Comparison of ENCODE assay signal across 20 cellular contexts in the genomic region with DNA sequence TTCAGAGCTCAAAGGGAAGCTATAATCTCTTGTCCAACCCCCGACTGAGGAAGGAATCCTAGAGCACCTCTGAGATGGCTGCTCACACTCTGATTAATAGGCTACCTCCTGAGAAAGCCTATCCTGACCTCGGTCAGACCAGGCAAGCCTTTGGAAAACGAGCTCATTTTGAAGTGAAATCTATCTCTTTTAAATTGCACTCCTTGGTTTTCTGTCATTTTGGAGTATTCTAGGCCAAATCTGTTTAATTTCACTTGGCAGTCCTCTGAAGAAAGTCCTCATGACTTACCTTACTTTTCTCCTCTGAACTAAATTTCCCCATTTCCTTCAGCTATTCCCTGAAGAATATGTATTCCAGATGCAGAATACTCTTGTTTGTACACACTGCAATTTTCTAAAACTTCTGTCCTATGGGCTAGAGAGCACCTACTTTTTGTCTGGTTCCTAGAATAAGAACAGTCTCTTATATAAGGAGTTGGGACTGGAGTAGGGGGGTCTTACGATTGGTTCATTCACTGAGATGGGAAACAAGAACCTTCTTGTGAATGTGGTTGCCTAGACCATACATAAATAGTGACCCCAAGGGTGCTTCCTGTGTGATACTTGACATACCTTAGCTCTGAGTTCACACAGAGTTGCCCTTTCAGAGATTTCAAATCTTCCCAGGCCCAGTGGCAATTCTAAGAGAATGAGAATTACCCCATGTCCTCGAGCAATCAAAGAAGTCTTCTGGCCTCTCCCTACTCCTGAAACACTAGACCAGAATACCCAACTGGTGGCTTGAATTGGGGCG. TPM values are rescaled to one million over a fixed set of nuclear protein-coding genes. Genes with fewer than 3 reads are reported as not detected.
DNase-seq lines count a peak whose midpoint lies in the region; ATAC-seq and TF ChIP-seq lines count a peak whose summit lies in the region.
"Had no signal": no experiment of that assay in that cellular context is flagged by ENCODE, and none has a peak within 500 bp of the region (broad histone marks: within the 10 kb centered on the region; RNA-seq: fewer than 3 reads in every experiment).

No MANE protein-coding gene starts in this region.

- ATAC-seq in HG03565 (IDR thresholded peaks at IDR 0.05; ENCODE audit: unreplicated experiment), result peak; percentile 35
- ATAC-seq: gastrocnemius medialis, left lung had no signal

- BruUV-seq in OCI-LY7 (replicated peaks; lab: Mats Ljungman, UMichigan), result no TSS peak

- no peaks in the 10 kb centered on the region for H3K36me3 ChIP-seq in OCI-LY7 (ENCODE audit: insufficient read depth, low read length)
- H3K36me3 ChIP-seq: gastrocnemius medialis, left lung, spleen, vagina had no signal

- no peak overlapping the region for H3K27ac ChIP-seq in OCI-LY7 (ENCODE audit: low read depth, low read length, poor library complexity, severe bottlenecking)
- H3K27ac ChIP-seq: C4-2B, gastrocnemius medialis, left lung, spleen, vagina had no signal

- H3K4me3 ChIP-seq in GM12865 (ENCODE audit: low read depth, low read length) (no peak overlapping the region), choroid plexus epithelial cell (ENCODE audit: low read depth, low read length) (no peak overlapping the region), OCI-LY7 (ENCODE audit: low read depth, low read length, poor library complexity, severe bottlenecking) (no peak overlapping the region)
- H3K4me3 ChIP-seq: gastrocnemius medialis, left lung, spleen, vagina had no signal

- CTCF ChIA-PET in OCI-LY7 (lab: Charles Lee; ENCODE audit: unreplicated experiment), result no interaction called here

- no peak overlapping the region for H3K4me2 ChIP-seq in OCI-LY7 (ENCODE audit: low read length)

- TF ChIP-seq CTCF in GM12865 (IDR thresholded peaks at IDR 0.05; ENCODE audit: insufficient read depth, low read depth, low read length, missing control alignments), result no peak
- TF ChIP-seq CTCF in choroid plexus epithelial cell (conservative IDR thresholded peaks at IDR 0.05; ENCODE audit: low read depth, low read length), result no peak
- no peak for TF ChIP-seq CTCF in OCI-LY7 (conservative IDR thresholded peaks at IDR 0.05; ENCODE audit: low read length)

- peaks cover 6% of the 10 kb centered on the region for H3K4me1 ChIP-seq in OCI-LY7 (ENCODE audit: insufficient read depth, low read length, poor library complexity, severe bottlenecking)
- H3K4me1 ChIP-seq: gastrocnemius medialis, left lung had no signal

- no peak overlapping the region for H2AFZ ChIP-seq in OCI-LY7 (ENCODE audit: low read length)

- POLR2A ChIA-PET in OCI-LY7 (lab: Charles Lee), result no interaction called here

- intact Hi-C loops in OCI-LY7 (cut with micrococcal nuclease; ENCODE audit: unreplicated experiment), result no loop called here

- H3K9me2 ChIP-seq in OCI-LY7 (ENCODE audit: insufficient read depth, low read length), result no peaks in the 10 kb centered on the region

- peak; percentile 89 for DNase-seq in GM12865 (ENCODE audit: low read depth)
- DNase-seq in choroid plexus epithelial cell (ENCODE audit: low read depth), result peak; percentile 6
- DNase-seq in activated CD4-positive, alpha-beta T cell treated with anti-CD3 and anti-CD28 coated beads for 1 hour, result no peak
- no peak for DNase-seq in MV-4-11 (lab: John Stamatoyannopoulos, UW)
- DNase-seq in NCI-H1105 treated with DMSO at 0.1 percent for 48 hours (lab: John Stamatoyannopoulos, UW), result no peak
- no peak for DNase-seq in OCI-LY7 (ENCODE audit: low spot score)
- DNase-seq: activated CD4-positive, alpha-beta T cell treated with anti-CD3 and anti-CD28 coated beads for 4 hours; activated CD8-positive, alpha-beta memory T cell treated with anti-CD3 and anti-CD28 coated beads, Interleukin-2, amount 50 U/mL, for 48 hours; aorta; gastrocnemius medialis; left lung; MM.1S; NCI-H187; NCI-H446 treated with DMSO at 0.1 percent for 48 hours; spleen; substantia nigra; SW 1271 had no signal

- no peaks in the 10 kb centered on the region for H3K79me2 ChIP-seq in OCI-LY7 (ENCODE audit: insufficient read depth, low read depth, low read length)

- H3K9me3 ChIP-seq in OCI-LY7 (ENCODE audit: low read length), result no peaks in the 10 kb centered on the region
- H3K9me3 ChIP-seq: gastrocnemius medialis, left lung, vagina had no signal

- H4K20me1 ChIP-seq in OCI-LY7 (ENCODE audit: insufficient read depth, low read length), result no peaks in the 10 kb centered on the region

RNA-seq across cellular contexts. Expression of gene HPS1, which starts 31.9 kb away (rescaled TPM):
- total RNA-seq in OCI-LY7 (2014; rRNA removed; shearing (Covaris generic)), result 44.5 and 53.2 TPM in 2 replicates
- total RNA-seq in OCI-LY7 (2022), result 64.0 and 68.7 TPM in 2 replicates

Comparison
In these comparisons a context has a peak if more than half of its experiments do, and no peak if none do; other contexts are left out.
1. DNase-seq: peak in GM12865 (single experiment) and choroid plexus epithelial cell (single experiment); none in activated CD4-positive, alpha-beta T cell treated with anti-CD3 and anti-CD28 coated beads for 1 hour (single experiment), MV-4-11 (single experiment), NCI-H1105 treated with DMSO at 0.1 percent for 48 hours (single experiment) and OCI-LY7 (single experiment).